10 cellular contexts compared by ENCODE assay signal in the genomic region with DNA sequence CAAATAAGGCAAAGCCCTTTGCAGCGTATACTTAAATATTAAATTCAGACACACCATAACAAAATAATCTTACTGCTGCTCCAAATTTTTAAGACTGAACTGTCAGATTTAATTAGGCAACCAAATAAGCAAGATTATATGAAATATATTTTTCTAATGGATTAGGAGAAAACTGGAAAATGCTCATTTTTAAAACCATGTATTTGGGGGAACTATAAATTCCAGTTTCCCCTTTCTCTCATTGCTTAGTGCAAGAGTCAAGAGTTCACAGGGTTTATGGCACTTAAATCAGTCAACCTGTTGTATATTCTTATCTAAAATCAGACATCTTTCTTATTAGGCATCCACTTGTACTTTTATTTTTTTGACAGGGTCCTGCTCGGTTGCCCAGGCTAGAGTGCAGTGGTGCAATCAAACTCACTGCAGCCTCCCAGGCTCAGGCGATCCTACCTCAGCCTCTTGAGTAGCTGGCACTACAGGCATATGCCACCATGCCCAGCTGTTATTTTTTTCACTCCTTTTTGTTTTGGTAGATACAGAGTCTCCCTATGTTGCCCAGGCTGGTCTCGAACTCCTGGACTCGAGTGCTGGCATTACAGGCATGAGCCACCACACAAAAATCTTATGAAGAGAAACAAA. TPM values are rescaled to one million over a fixed set of nuclear protein-coding genes. Genes with fewer than 3 reads are reported as not detected.
DNase-seq lines count a peak whose midpoint lies in the region; ATAC-seq, FAIRE-seq and TF ChIP-seq lines count a peak whose summit lies in the region.
"Had no signal": no experiment of that assay in that cellular context is flagged by ENCODE, and none has a peak within 500 bp of the region (broad histone marks: within the 10 kb centered on the region; RNA-seq: fewer than 3 reads in every experiment).

No MANE protein-coding gene starts in this region.

- H2AFZ ChIP-seq in SU-DHL-6 (ENCODE audit: low read depth, low read length, severe bottlenecking), result no peak overlapping the region

- 85 to 93% methylated on average over 5 of the region's 5 CpGs for WGBS in testis, 2 donors

- no peak for TF ChIP-seq CTCF in SU-DHL-6 (IDR thresholded peaks at IDR 0.05; ENCODE audit: insufficient read depth, low read length, poor library complexity, severe bottlenecking)
- TF ChIP-seq CTCF in testis (IDR thresholded peaks at IDR 0.05), result no peak

- H3K36me3 Mint-ChIP-seq in stimulated activated naive CD8-positive, alpha-beta T cell treated with anti-CD3 and anti-CD28 coated beads, Interleukin-15, Interleukin-2, amounts not matched to agents 100 ng/mL and 50 ng/mL, for 24 hours (ENCODE audit: low read depth), result peaks cover 29% of the 10 kb centered on the region
- peaks cover 0 to 6% (median 4%) of the 10 kb centered on the region in 3 donors for H3K36me3 Mint-ChIP-seq in immature natural killer cell

- H3K4me3 Mint-ChIP-seq in stimulated activated naive CD8-positive, alpha-beta T cell treated with anti-CD3 and anti-CD28 coated beads, Interleukin-15, Interleukin-2, amounts not matched to agents 100 ng/mL and 50 ng/mL, for 24 hours, result peak overlapping the region; percentile 82
- H3K4me3 Mint-ChIP-seq in immature natural killer cell, result peak overlapping the region in 4 of 5 donors; percentile 86 to 92 (median 89)

- H3K9me3 Mint-ChIP-seq in stimulated activated naive CD8-positive, alpha-beta T cell treated with anti-CD3 and anti-CD28 coated beads, Interleukin-15, Interleukin-2, amounts not matched to agents 100 ng/mL and 50 ng/mL, for 24 hours, result no peaks in the 10 kb centered on the region
- no peaks in the 10 kb centered on the region for H3K9me3 Mint-ChIP-seq in immature natural killer cell

- peaks cover 32% of the 10 kb centered on the region for H3F3A ChIP-seq in SU-DHL-6 (ENCODE audit: insufficient read depth)

- H3K4me1 ChIP-seq in testis, result no peaks in the 10 kb centered on the region

- peak overlapping the region; percentile 97 for H3K27ac Mint-ChIP-seq in stimulated activated naive CD8-positive, alpha-beta T cell treated with anti-CD3 and anti-CD28 coated beads, Interleukin-15, Interleukin-2, amounts not matched to agents 100 ng/mL and 50 ng/mL, for 24 hours
- H3K27ac Mint-ChIP-seq in immature natural killer cell, result peak overlapping the region; percentile 94 to 98 (median 98)

- H3K9me2 ChIP-seq in SU-DHL-6 (replicated peaks; ENCODE audit: insufficient read depth, low read length), result no peaks in the 10 kb centered on the region

- H3K9me3 ChIP-seq in SU-DHL-6 (ENCODE audit: insufficient read depth, low read length) (no peaks in the 10 kb centered on the region), testis (no peaks in the 10 kb centered on the region)

- no peak for FAIRE-seq in frontal cortex (lab: Jason Lieb, UNC)

- H3K4me3 ChIP-seq in SU-DHL-6 (ENCODE audit: insufficient read depth, low read length, poor library complexity, severe bottlenecking), result no peak overlapping the region
- H3K4me3 ChIP-seq in testis, result no peak overlapping the region

- intact Hi-C loops in testis (cut with DNase I; ENCODE audit: low total_unique reads), result loop anchor here (10.0 kb wide), 1 partner anchor 151 kb away; no protein-coding TSS in a partner anchor

- DNase-seq in stimulated activated naive CD8-positive, alpha-beta T cell treated with anti-CD3 and anti-CD28 coated beads, Interleukin-15, Interleukin-2, amounts not matched to agents 100 U/mL and 50 U/mL, for 24 hours, result no peak
- DNase-seq in immature natural killer cell, result no peak
- no peak for DNase-seq in testis
- no peak for DNase-seq in frontal cortex (ENCODE audit: low spot score in 2 of 2)
- DNase-seq: activated CD8-positive, alpha-beta memory T cell treated with anti-CD3 and anti-CD28 coated beads, Interleukin-2, amount 50 U/mL, for 48 hours; cortex of kidney had no signal

- H3K27me3 Mint-ChIP-seq in stimulated activated naive CD8-positive, alpha-beta T cell treated with anti-CD3 and anti-CD28 coated beads, Interleukin-15, Interleukin-2, amounts not matched to agents 100 ng/mL and 50 ng/mL, for 24 hours, result no peaks in the 10 kb centered on the region
- peaks cover 17 to 31% (median 28%) of the 10 kb centered on the region in 3 donors for H3K27me3 Mint-ChIP-seq in immature natural killer cell (ENCODE audit: low read depth in 3 of 3)

- H3K79me2 ChIP-seq in SU-DHL-6 (ENCODE audit: insufficient read depth, low read length), result peaks cover 66% of the 10 kb centered on the region

- H3K27ac ChIP-seq in SU-DHL-6 (ENCODE audit: low read depth, low read length) (peak overlapping the region; percentile 89), testis (no peak overlapping the region)

- H3K4me2 ChIP-seq in SU-DHL-6 (ENCODE audit: low read depth, low read length, poor library complexity, severe bottlenecking), result peak overlapping the region; percentile 69

- ATAC-seq in stimulated activated naive CD8-positive, alpha-beta T cell treated with anti-CD3 and anti-CD28 coated beads, Interleukin-15, Interleukin-2, amounts not matched to agents 100 U/mL and 50 U/mL, for 24 hours, result no peak
- no peak for ATAC-seq in activated CD4-positive, CD25-positive, alpha-beta regulatory T cell treated with anti-CD3 and anti-CD28 coated beads, Interleukin-2, amount 50 U/mL, for 24 hours
- no peak for ATAC-seq in GM18498 (IDR thresholded peaks at IDR 0.05; ENCODE audit: unreplicated experiment)

- no peaks in the 10 kb centered on the region for H3K27me3 ChIP-seq in SU-DHL-6 (ENCODE audit: low read length)
- H3K27me3 ChIP-seq in testis, result no peaks in the 10 kb centered on the region

- TF ChIP-seq POLR2A in testis (IDR thresholded peaks at IDR 0.05), result no peak

- peaks cover 11% of the 10 kb centered on the region for H4K20me1 ChIP-seq in SU-DHL-6 (ENCODE audit: low read depth, low read length)

- H3K4me1 Mint-ChIP-seq in stimulated activated naive CD8-positive, alpha-beta T cell treated with anti-CD3 and anti-CD28 coated beads, Interleukin-15, Interleukin-2, amounts not matched to agents 100 ng/mL and 50 ng/mL, for 24 hours (ENCODE audit: low read depth), result peaks cover 65% of the 10 kb centered on the region
- H3K4me1 Mint-ChIP-seq in immature natural killer cell, result peaks cover 33 to 49% of the 10 kb centered on the region in 2 donors

- H3K36me3 ChIP-seq in SU-DHL-6 (ENCODE audit: low read length) (no peaks in the 10 kb centered on the region), testis (ENCODE audit: low read depth, missing control alignments) (no peaks in the 10 kb centered on the region)

- no peak overlapping the region for H3K9ac ChIP-seq in SU-DHL-6 (ENCODE audit: low read length)

RNA-seq across cellular contexts. Expression of gene KANSL1, which starts 2.1 kb away (rescaled TPM):
- polyA plus RNA-seq in immature natural killer cell, result 10 to 100 TPM in 1 of 3 donors, 1 to 10 TPM in 2; 3.3 to 21.9 (median 8.6) TPM
- total RNA-seq in testis, result 100 to 1,000 TPM; 152 to 158 TPM
- polyA plus RNA-seq in testis (ENCODE audit: insufficient read depth, low read depth, low replicate concordance), result 70.3 TPM
- 113 TPM for total RNA-seq in frontal cortex
